11 cellular contexts compared by ENCODE assay signal in genomic region chr17:7235693-7236665, GRCh38. TPM values are rescaled to one million over a fixed set of nuclear protein-coding genes. Genes with fewer than 3 reads are reported as not detected.
A peak's percentile ranks its signal among the peaks of the same experiment; 100 is the strongest.
DNase-seq lines count a peak whose midpoint lies in the region; ATAC-seq, FAIRE-seq and TF ChIP-seq lines count a peak whose summit lies in the region.
"Had no signal": no experiment of that assay in that cellular context is flagged by ENCODE, and none has a peak within 500 bp of the region (broad histone marks: within the 10 kb centered on the region; RNA-seq: fewer than 3 reads in every experiment).

No MANE protein-coding gene starts in this region.

- no peak for TF ChIP-seq EP300 in upper lobe of left lung (IDR thresholded peaks at IDR 0.05)

- H3K27me3 ChIP-seq in HL-60 (ENCODE audit: insufficient read depth, poor library complexity, severe bottlenecking) = no peaks in the 10 kb centered on the region
- no peaks in the 10 kb centered on the region for H3K27me3 ChIP-seq in small intestine (ENCODE audit: control insufficient read depth in 2 of 2, insufficient read depth in 2 of 2, low read length in 2 of 2)
- no peaks in the 10 kb centered on the region for H3K27me3 ChIP-seq in upper lobe of left lung
- H3K27me3 ChIP-seq: SJSA1 had no signal

- DNase-seq in CD1c-positive myeloid dendritic cell (ENCODE audit: extremely low spot score) (peak; percentile 44), HL-60 (ENCODE audit: low read depth in 1 of 2, low spot score in 1 of 2) (no peak), astrocyte of the hippocampus (ENCODE audit: low read depth, low spot score) (peak; percentile 55), naive B cell (no peak), small intestine (no peak), upper lobe of left lung (no peak)
- DNase-seq: KG1, left colon had no signal

- no peaks in the 10 kb centered on the region for H3K27me3 Mint-ChIP-seq in naive B cell

- peaks cover 0 to 16% of the 10 kb centered on the region in 2 donors for H3K36me3 Mint-ChIP-seq in naive B cell

- H3K36me3 ChIP-seq in small intestine (ENCODE audit: control insufficient read depth in 2 of 2, insufficient read depth in 2 of 2, low read length in 2 of 2) = peaks cover 2 to 5% of the 10 kb centered on the region in 2 donors
- peaks cover 0 to 27% (median 23%) of the 10 kb centered on the region in 4 donors for H3K36me3 ChIP-seq in upper lobe of left lung

- WGBS in small intestine, 3 donors = 68 to 82% (median 73%) methylated on average over 22 of the region's 22 CpGs
- 84 to 85% methylated on average over 22 of the region's 22 CpGs for WGBS in upper lobe of left lung, 2 donors

- peaks cover 4 to 7% of the 10 kb centered on the region in 2 donors for H3K4me1 ChIP-seq in small intestine (ENCODE audit: control insufficient read depth in 2 of 2, insufficient read depth in 1 of 2, low read depth in 1 of 2, low read length in 1 of 2)
- H3K4me1 ChIP-seq in upper lobe of left lung = peaks cover 30 to 69% (median 49%) of the 10 kb centered on the region in 4 donors

- FAIRE-seq in small intestine (lab: Jason Lieb, UNC) = no peak

- H3K4me1 Mint-ChIP-seq in naive B cell = peaks cover 63 to 72% (median 66%) of the 10 kb centered on the region in 3 donors

- peak overlapping the region; percentile 30 to 100 (median 96) for H3K4me3 Mint-ChIP-seq in naive B cell

- peak overlapping the region in 4 of 6 donors; percentile 84 to 100 (median 92) for H3K27ac Mint-ChIP-seq in naive B cell

- TF ChIP-seq CTCF in HL-60 (IDR thresholded peaks at IDR 0.05; ENCODE audit: insufficient read depth, low read length) (no peak), upper lobe of left lung (IDR thresholded peaks at IDR 0.05) (no peak)

- H3K4me3 ChIP-seq in HL-60 (replicated peaks; ENCODE audit: insufficient read depth, low read length) (no peak overlapping the region), small intestine (ENCODE audit: low read depth in 1 of 2, low read length in 2 of 2) (no peak overlapping the region), upper lobe of left lung (no peak overlapping the region)
- H3K4me3 ChIP-seq: SJSA1 had no signal

- no peaks in the 10 kb centered on the region for H3K9me3 Mint-ChIP-seq in naive B cell

- TF ChIP-seq POLR2A in upper lobe of left lung (IDR thresholded peaks at IDR 0.05) = no peak

- ATAC-seq in naive B cell (ENCODE audit: low read depth in 2 of 2) (no peak), GM21526 (IDR thresholded peaks at IDR 0.05; ENCODE audit: low FRiP score, unreplicated experiment) (no peak), HG03354 (IDR thresholded peaks at IDR 0.05; ENCODE audit: poor library complexity, severe bottlenecking, unreplicated experiment) (no peak), upper lobe of left lung (ENCODE audit: low FRiP score in 2 of 2) (no peak)
- ATAC-seq: left colon had no signal

- H3K9me3 ChIP-seq in small intestine (ENCODE audit: control insufficient read depth, low read depth) = no peaks in the 10 kb centered on the region
- no peaks in the 10 kb centered on the region for H3K9me3 ChIP-seq in upper lobe of left lung
- H3K9me3 ChIP-seq: SJSA1 had no signal

- H3K27ac ChIP-seq in HL-60 (replicated peaks) = peak overlapping the region; percentile 1
- H3K27ac ChIP-seq in small intestine (ENCODE audit: low read depth in 1 of 2, low read length in 1 of 2) = peak overlapping the region in 1 of 2 donors; percentile 86
- peak overlapping the region in 1 of 4 donors; percentile 21 for H3K27ac ChIP-seq in upper lobe of left lung
- H3K27ac ChIP-seq: SJSA1 had no signal

RNA-seq across cellular contexts. Expression of gene DVL2, which starts 1.7 kb away (rescaled TPM):
- polyA plus RNA-seq in naive B cell (ENCODE audit: low read depth in 6 of 6) = 10 to 100 TPM; 23.4 to 33.1 (median 25.5) TPM
- 10 to 100 TPM in 2 of 3 donors, 1 to 10 TPM in 1; 8.1 to 20.7 (median 11.3) TPM for polyA plus RNA-seq in small intestine
- 10 to 100 TPM; 40.4 to 70.2 (median 42.4) TPM for total RNA-seq in upper lobe of left lung

RNA-seq across cellular contexts. Expression of gene PHF23, which starts 3.3 kb away (rescaled TPM):
- 10 to 100 TPM; 11.9 to 24.2 (median 20.5) TPM for polyA plus RNA-seq in naive B cell (ENCODE audit: low read depth in 6 of 6)
- polyA plus RNA-seq in small intestine = 10 to 100 TPM; 26.4 to 40.3 (median 31.8) TPM
- 10 to 100 TPM; 25.4 to 54.5 (median 31.2) TPM for total RNA-seq in upper lobe of left lung

RNA-seq across cellular contexts. Expression of gene GABARAP, which starts 6.3 kb away (rescaled TPM):
- polyA plus RNA-seq in naive B cell (ENCODE audit: low read depth in 6 of 6) (1,000 to 10,000 TPM in 4 of 6 donors, 100 to 1,000 TPM in 2; 833 to 1,381 (median 1,181) TPM), small intestine (1,000 to 10,000 TPM in 1 of 3 donors, 100 to 1,000 TPM in 2; 541 to 1,100 (median 827) TPM)
- 100 to 1,000 TPM; 381 to 631 (median 601) TPM for total RNA-seq in upper lobe of left lung

RNA-seq across cellular contexts. Expression of gene CTDNEP1, which starts 15.6 kb away (rescaled TPM):
- 10 to 100 TPM; 44.6 to 90.2 (median 53.0) TPM for polyA plus RNA-seq in naive B cell (ENCODE audit: low read depth in 6 of 6)
- 100 to 1,000 TPM in 1 of 3 donors, 10 to 100 TPM in 2; 70.0 to 101 (median 77.3) TPM for polyA plus RNA-seq in small intestine
- 100 to 1,000 TPM in 2 of 6 donors, 10 to 100 TPM in 4; 62.9 to 139 (median 75.0) TPM for total RNA-seq in upper lobe of left lung

RNA-seq across cellular contexts. Expression of gene ELP5, which starts 16.0 kb away (rescaled TPM):
- 10 to 100 TPM; 54.2 to 94.8 (median 80.6) TPM for polyA plus RNA-seq in naive B cell (ENCODE audit: low read depth in 6 of 6)
- polyA plus RNA-seq in small intestine = 10 to 100 TPM; 31.3 to 84.6 (median 44.5) TPM
- total RNA-seq in upper lobe of left lung = 10 to 100 TPM in 5 of 6 donors, 1 to 10 TPM in 1; 5.2 to 36.3 (median 21.0) TPM

Comparison
In these comparisons a context has a peak if more than half of its experiments do, and no peak if none do; other contexts are left out.
1. DNase-seq: peak in CD1c-positive myeloid dendritic cell (single experiment) and astrocyte of the hippocampus (single experiment); none in HL-60 (0 of 2), naive B cell (single experiment), small intestine (single experiment) and upper lobe of left lung (0 of 2).